Comparison of ENCODE assay signal across 8 cellular contexts in genomic region chr5:151115272-151115905, GRCh38. TPM values are rescaled to one million over a fixed set of nuclear protein-coding genes. Genes with fewer than 3 reads are reported as not detected.
DNase-seq lines count a peak whose midpoint lies in the region; ATAC-seq, FAIRE-seq and TF ChIP-seq lines count a peak whose summit lies in the region.

No MANE protein-coding gene starts in this region.

- H3K9me3 ChIP-seq in A549 (no peaks in the 10 kb centered on the region), heart right ventricle (no peaks in the 10 kb centered on the region)

- peaks cover 8 to 15% (median 13%) of the 10 kb centered on the region in 3 donors for H3K4me1 Mint-ChIP-seq in T-cell
- peaks cover 8% of the 10 kb centered on the region for H3K4me1 Mint-ChIP-seq in activated naive CD8-positive, alpha-beta T cell treated with anti-CD3 and anti-CD28 coated beads, Interleukin-2, amount 10 ng/mL, durations not matched to agents 7 days and 5 days

- WGBS in A549 (ENCODE audit: missing lambda C conversion rate), result 2% methylated on average over 7 of the region's 7 CpGs
- WGBS in heart right ventricle, 2 donors, result 1 to 6% methylated on average over 7 of the region's 7 CpGs

- H3K27me3 Mint-ChIP-seq in T-cell, result no peaks in the 10 kb centered on the region
- H3K27me3 Mint-ChIP-seq in activated naive CD8-positive, alpha-beta T cell treated with anti-CD3 and anti-CD28 coated beads, Interleukin-2, amount 10 ng/mL, durations not matched to agents 7 days and 5 days, result no peaks in the 10 kb centered on the region

- no peak overlapping the region for H3K4me3 Mint-ChIP-seq in T-cell
- no peak overlapping the region for H3K4me3 Mint-ChIP-seq in activated naive CD8-positive, alpha-beta T cell treated with anti-CD3 and anti-CD28 coated beads, Interleukin-2, amount 10 ng/mL, durations not matched to agents 7 days and 5 days

- peaks cover 37% of the 10 kb centered on the region for H3K36me3 Mint-ChIP-seq in T-cell
- peaks cover 23% of the 10 kb centered on the region for H3K36me3 Mint-ChIP-seq in activated naive CD8-positive, alpha-beta T cell treated with anti-CD3 and anti-CD28 coated beads, Interleukin-2, amount 10 ng/mL, durations not matched to agents 7 days and 5 days

- no peak for TF ChIP-seq EP300 in A549 (IDR thresholded peaks at IDR 0.05)

- TF ChIP-seq CTCF in A549 (IDR thresholded peaks at IDR 0.05) (peak; percentile 95), LNCAP (IDR thresholded peaks at IDR 0.05) (peak; percentile 91), heart right ventricle (IDR thresholded peaks at IDR 0.05) (peak; percentile 87 to 99 (median 96))

- H3K27me3 ChIP-seq in heart right ventricle, result no peaks in the 10 kb centered on the region

- TF ChIP-seq POLR2A in A549 (IDR thresholded peaks at IDR 0.05; ENCODE audit: low read length) (no peak), GM18505 (IDR thresholded peaks at IDR 0.05; ENCODE audit: borderline replicate concordance, extremely low read depth, insufficient read depth, insufficient read length) (no peak)

- intact Hi-C loops in heart right ventricle (cut with DNase I), result loop anchor here (1.0 to 10.0 kb wide), 9 partner anchors 37 to 115 kb away; no protein-coding TSS in a partner anchor

- H3K4me2 ChIP-seq in A549, result no peak overlapping the region

- H3K9me3 Mint-ChIP-seq in T-cell, result no peaks in the 10 kb centered on the region
- H3K9me3 Mint-ChIP-seq in activated naive CD8-positive, alpha-beta T cell treated with anti-CD3 and anti-CD28 coated beads, Interleukin-2, amount 10 ng/mL, durations not matched to agents 7 days and 5 days, result no peaks in the 10 kb centered on the region

- no peaks in the 10 kb centered on the region for H3K4me1 ChIP-seq in A549
- H3K4me1 ChIP-seq in heart right ventricle, result peaks cover 0 to 21% (median 8%) of the 10 kb centered on the region in 9 donors

- POLR2A ChIA-PET in A549 (lab: Yijun Ruan, JAX) (interaction anchor here (1.1 to 2.1 kb wide), 2 partner anchors 34 to 64 kb away, joined by 4 to 8 read pairs; partner anchors contain the start of gene TNIP1), T-cell (lab: Charles Lee) (interaction anchor here in 1 of 2 donors (0.5 to 1.0 kb wide), 5 partner anchors 29 to 560 kb away, joined by 3 to 5 read pairs (median 3); no protein-coding TSS in a partner anchor)
- POLR2A ChIA-PET in activated naive CD8-positive, alpha-beta T cell treated with anti-CD3 and anti-CD28 coated beads, Interleukin-2, amount 10 ng/mL, durations not matched to agents 7 days and 5 days (lab: Charles Lee), result interaction anchor here (0.6 to 1.3 kb wide), 2 partner anchors 35 to 62 kb away, joined by 3 to 4 read pairs; no protein-coding TSS in a partner anchor

- H3K27ac ChIP-seq in A549 (no peak overlapping the region), heart right ventricle (peak overlapping the region in 1 of 10 donors; percentile 2)

- peak overlapping the region in 1 of 2 donors; percentile 28 for H3K27ac Mint-ChIP-seq in T-cell
- no peak overlapping the region for H3K27ac Mint-ChIP-seq in activated naive CD8-positive, alpha-beta T cell treated with anti-CD3 and anti-CD28 coated beads, Interleukin-2, amount 10 ng/mL, durations not matched to agents 7 days and 5 days

- ATAC-seq in A549 (peak; percentile 82 to 91), GM18505 (IDR thresholded peaks at IDR 0.05; ENCODE audit: unreplicated experiment) (peak; percentile 41), T-cell (replicated peaks in 1 of 4) (peak; percentile 78 to 90 (median 81)), heart right ventricle (peak in 6 of 8 donors; percentile 67 to 74 (median 70))
- peak; percentile 68 for ATAC-seq in activated naive CD8-positive, alpha-beta T cell treated with anti-CD3 and anti-CD28 coated beads, Interleukin-2, amount 10 ng/mL, durations not matched to agents 7 days and 5 days (ENCODE audit: low read depth)

- DNase-seq in A549 (ENCODE audit: low read depth in 1 of 2, low spot score in 1 of 2), result peak; percentile 65 to 85
- DNase-seq in T-cell, result peak; percentile 29 to 77 (median 65)
- DNase-seq in activated naive CD8-positive, alpha-beta T cell treated with anti-CD3 and anti-CD28 coated beads, Interleukin-2, amount 10 ng/mL, durations not matched to agents 7 days and 5 days, result peak; percentile 77
- peak; percentile 78 to 81 for DNase-seq in heart right ventricle
- DNase-seq in putamen (ENCODE audit: low spot score), result peak; percentile 70
- DNase-seq in NCI-H1930 (lab: John Stamatoyannopoulos, UW), result no peak

- peak; percentile 98 to 99 for TF ChIP-seq RAD21 in A549 (conservative IDR thresholded peaks at IDR 0.05 in 1 of 2, IDR thresholded peaks at IDR 0.05 in 1 of 2)

- H3K4me3 ChIP-seq in A549 (no peak overlapping the region), heart right ventricle (no peak overlapping the region)

- CTCF ChIA-PET in A549 (lab: Yijun Ruan, JAX) (interaction anchor here (0.6 to 25.1 kb wide), 53 partner anchors 10 to 555 kb away, joined by 3 to 704 read pairs (median 7); partner anchors contain the start of genes ANXA6, GM2A, GPX3 and TNIP1), T-cell (lab: Charles Lee) (interaction anchor here (0.5 to 5.3 kb wide), 67 partner anchors 9 to 657 kb away, joined by 3 to 110 read pairs (median 5); partner anchors contain the start of genes GM2A (in 1 of the 2), IRGM (in 1 of the 2) and TNIP1 (in 1 of the 2))

- FAIRE-seq in A549 (lab: Jason Lieb, UNC), result no peak

- peaks cover 0 to 99% (median 44%) of the 10 kb centered on the region in 9 donors for H3K36me3 ChIP-seq in heart right ventricle

TF ChIP-seq in A549, 52 proteins besides CTCF, POLR2A, EP300 and RAD21:
- no peak for TF ChIP-seq ZSCAN20 (CRISPR knock-in tag; IDR thresholded peaks at IDR 0.05)
- TF ChIP-seq HMGXB4 (CRISPR knock-in tag; IDR thresholded peaks at IDR 0.05; ENCODE audit: borderline replicate concordance), result no peak
- no peak for TF ChIP-seq JUN (IDR thresholded peaks at IDR 0.05)
- TF ChIP-seq SMC3 (IDR thresholded peaks at IDR 0.05), result peak; percentile 99
- no peak for TF ChIP-seq RCOR1 (IDR thresholded peaks at IDR 0.05; ENCODE audit: low read depth, low read length)

RNA-seq across cellular contexts. Expression of gene TNIP1, which starts 34.6 kb away (rescaled TPM):
- polyA plus RNA-seq in A549 (2011; rRNA removed) (43.4 and 48.4 TPM in 2 replicates), A549 (2017; fragmentation: RNase III; extraction: RNeasy Plus Mini Kit Qiagen cat#74134 plus additional on column Dnase treatment) (53.4 to 68.2 TPM (median 55.8 TPM) in 3 replicates), heart right ventricle (10 to 100 TPM; 63.8 to 78.1 TPM)
- 52.4 and 56.8 TPM in 2 replicates for polyA plus RNA-seq in A549 (2012; cell fraction: cytosol; rRNA removed)
- 55.4 and 64.7 TPM in 2 replicates for polyA plus RNA-seq in A549 (2012; cell fraction: nucleus; rRNA removed)
- polyA minus RNA-seq in A549 (2011; rRNA and poly(A)+ RNA removed), result 77.5 and 77.6 TPM in 2 replicates
- total RNA-seq in T-cell (100 to 1,000 TPM; 118 to 211 (median 170) TPM), heart right ventricle (100 to 1,000 TPM; 113 to 130 (median 125) TPM)
- total RNA-seq in activated naive CD8-positive, alpha-beta T cell treated with anti-CD3 and anti-CD28 coated beads, Interleukin-2, amount 10 ng/mL, durations not matched to agents 7 days and 5 days, result 100 to 1,000 TPM; 172 to 176 TPM

RNA-seq across cellular contexts. Expression of gene ANXA6, which starts 42.2 kb away (rescaled TPM):
- polyA plus RNA-seq in A549 (2011; rRNA removed), result 32.4 and 34.9 TPM in 2 replicates
- polyA plus RNA-seq in A549 (2012; cell fraction: cytosol; rRNA removed), result 25.2 and 30.8 TPM in 2 replicates
- polyA plus RNA-seq in A549 (2012; cell fraction: nucleus; rRNA removed), result 29.6 and 37.0 TPM in 2 replicates
- 44.6 to 55.7 TPM (median 53.0 TPM) in 3 replicates for polyA plus RNA-seq in A549 (2017; fragmentation: RNase III; extraction: RNeasy Plus Mini Kit Qiagen cat#74134 plus additional on column Dnase treatment)
- 54.1 and 59.1 TPM in 2 replicates for polyA minus RNA-seq in A549 (2011; rRNA and poly(A)+ RNA removed)
- 100 to 1,000 TPM; 266 to 395 (median 345) TPM for total RNA-seq in T-cell
- total RNA-seq in activated naive CD8-positive, alpha-beta T cell treated with anti-CD3 and anti-CD28 coated beads, Interleukin-2, amount 10 ng/mL, durations not matched to agents 7 days and 5 days, result 100 to 1,000 TPM; 518 to 538 TPM
- 100 to 1,000 TPM; 182 to 275 (median 219) TPM for total RNA-seq in heart right ventricle
- polyA plus RNA-seq in heart right ventricle, result 100 to 1,000 TPM; 137 to 162 TPM

Comparison
In these comparisons a context has a peak if more than half of its experiments do, and no peak if none do; other contexts are left out.
1. DNase-seq: peak in A549 (2 of 2), T-cell (34 of 34), activated naive CD8-positive, alpha-beta T cell treated with anti-CD3 and anti-CD28 coated beads, Interleukin-2, amount 10 ng/mL, durations not matched to agents 7 days and 5 days (single experiment), heart right ventricle (2 of 2) and putamen (single experiment); none in NCI-H1930 (0 of 2).
2. Peak in every context shown above with its lines, with median percentiles within 50 percentile points of each other: ATAC-seq and CTCF ChIP-seq.